9 cellular contexts compared by ENCODE assay signal in the genomic region with DNA sequence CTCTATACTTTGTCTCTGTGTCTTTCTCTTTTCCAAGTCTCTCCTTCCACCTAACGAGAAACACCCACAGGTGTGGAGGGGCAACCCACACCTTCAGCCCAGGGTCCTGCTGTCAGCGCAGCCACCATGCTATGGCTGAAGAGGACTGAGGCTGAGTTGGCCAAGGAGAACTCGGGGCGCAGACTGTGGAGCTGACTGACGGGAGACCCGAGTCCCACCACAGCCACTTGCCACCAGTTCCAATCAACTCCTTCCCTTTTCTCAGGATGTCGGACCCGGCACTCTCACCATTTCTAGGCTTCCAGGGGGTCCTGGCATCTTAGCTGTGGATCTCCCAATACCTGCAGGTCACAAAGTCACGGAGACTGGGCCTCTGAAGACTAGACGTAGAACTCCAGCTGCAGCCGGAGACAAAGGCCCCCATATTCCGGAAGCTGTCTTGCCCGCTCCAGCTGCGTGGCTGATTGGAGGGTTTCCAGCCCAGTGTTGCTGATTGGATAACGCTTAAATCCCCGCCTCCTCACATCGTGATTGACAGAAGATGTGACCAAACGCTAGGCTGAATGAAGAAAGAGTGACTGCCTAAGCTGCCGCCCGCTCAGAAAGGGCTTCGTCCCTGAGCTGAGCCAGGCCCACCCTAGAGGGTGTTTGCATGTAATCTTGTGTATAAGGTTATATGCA.
DNase-seq lines count a peak whose midpoint lies in the region; ATAC-seq, FAIRE-seq and TF ChIP-seq lines count a peak whose summit lies in the region.
"Had no signal": no experiment of that assay in that cellular context is flagged by ENCODE, and none has a peak within 500 bp of the region (broad histone marks: within the 10 kb centered on the region; RNA-seq: fewer than 3 reads in every experiment).

No MANE protein-coding gene starts in this region.

- DNase-seq in Daoy (ENCODE audit: low read depth) (peak; percentile 51), NCI-H2196 treated with DMSO at 0.1 percent for 48 hours (lab: John Stamatoyannopoulos, UW; ENCODE audit: unreplicated experiment) (peak; percentile 50), fibroblast of pulmonary artery (ENCODE audit: low read depth) (peak; percentile 15), superior temporal gyrus (ENCODE audit: extremely low spot score) (peak; percentile 98), GM19239 (ENCODE audit: insufficient read length, low spot score) (no peak)
- peak; percentile 74 to 79 for DNase-seq in activated T-cell treated with anti-CD3 and anti-CD28 coated beads, Interleukin-2, amount 50 U/mL, for 48 hours

- H3K4me1 ChIP-seq in parathyroid adenoma = no peaks in the 10 kb centered on the region

- H3K9me3 ChIP-seq in parathyroid adenoma (ENCODE audit: control insufficient read depth, low read length) = no peaks in the 10 kb centered on the region

- H2AFZ ChIP-seq in parathyroid adenoma = no peak overlapping the region

- H3K4me3 ChIP-seq in fibroblast of pulmonary artery (replicated peaks; ENCODE audit: low read depth, low read length) = no peak overlapping the region
- H3K4me3 ChIP-seq in parathyroid adenoma (ENCODE audit: low read depth, low read length) = peak overlapping the region; percentile 77

- no peaks in the 10 kb centered on the region for H3K27me3 ChIP-seq in parathyroid adenoma (ENCODE audit: control insufficient read depth, insufficient read depth, low read length)

- H3K27ac ChIP-seq in parathyroid adenoma = no peak overlapping the region
- H3K27ac ChIP-seq: HL-60 had no signal

- H3K36me3 ChIP-seq in parathyroid adenoma (ENCODE audit: control insufficient read depth, insufficient read depth, low read length) = no peaks in the 10 kb centered on the region

- no peak for TF ChIP-seq CTCF in fibroblast of pulmonary artery (IDR thresholded peaks at IDR 0.05; ENCODE audit: low read length, missing control alignments)
- no peak for TF ChIP-seq CTCF in parathyroid adenoma (IDR thresholded peaks at IDR 0.05)

- H3K9ac ChIP-seq in parathyroid adenoma = no peak overlapping the region

- ATAC-seq in GM18873 (IDR thresholded peaks at IDR 0.05; ENCODE audit: low FRiP score, unreplicated experiment) = no peak

- FAIRE-seq in GM19239 (lab: Jason Lieb, UNC) = no peak

- H3K79me2 ChIP-seq in parathyroid adenoma = no peaks in the 10 kb centered on the region

- H3K4me2 ChIP-seq in parathyroid adenoma (ENCODE audit: low read length) = peak overlapping the region; percentile 56
